Comparison of ENCODE assay signal across 8 cellular contexts in the genomic region with DNA sequence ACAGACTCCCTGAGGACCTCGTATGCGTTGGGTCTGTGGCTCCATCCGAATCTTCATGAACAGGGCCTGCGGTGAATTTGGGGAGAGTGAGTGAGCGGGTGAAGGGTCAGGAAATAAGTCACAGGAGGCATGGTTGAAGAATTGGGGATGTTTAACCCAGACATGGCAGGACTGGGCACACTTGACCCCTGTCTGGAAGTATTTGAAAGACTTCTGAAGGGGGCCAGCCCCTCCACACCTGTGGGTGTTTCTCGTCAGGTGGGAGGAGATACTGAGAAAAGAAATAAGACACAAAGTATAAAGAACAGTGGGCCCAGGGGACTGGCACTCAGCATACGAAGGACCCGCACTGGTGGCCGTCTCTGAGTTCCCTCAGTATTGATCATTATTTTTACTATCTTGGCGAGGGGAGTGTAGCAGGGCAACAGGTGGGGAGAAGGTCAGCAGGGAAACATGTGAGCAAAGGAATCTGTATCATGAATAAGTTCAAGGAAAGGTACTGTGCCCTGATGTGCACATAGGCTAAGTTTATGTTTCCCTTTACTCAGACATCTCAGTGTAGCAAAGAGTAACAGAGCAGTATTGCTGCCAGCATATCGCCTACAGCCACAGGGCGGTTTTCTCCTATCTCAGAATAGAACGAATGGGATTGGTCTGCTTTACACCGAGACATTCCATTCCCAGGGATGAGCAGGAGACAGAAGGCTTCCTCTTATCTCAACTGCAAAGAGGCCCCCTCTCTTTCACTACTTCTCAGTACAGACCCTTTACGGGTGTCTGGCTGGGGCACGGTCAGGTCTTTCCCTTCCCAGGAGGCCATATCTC. TPM values are rescaled to one million over a fixed set of nuclear protein-coding genes. Genes with fewer than 3 reads are reported as not detected.
DNase-seq lines count a peak whose midpoint lies in the region; ATAC-seq, FAIRE-seq and TF ChIP-seq lines count a peak whose summit lies in the region.

No MANE protein-coding gene starts in this region.

- H2BK15ac ChIP-seq in H1 (ENCODE audit: low read length), result no peak overlapping the region

- H3K4ac ChIP-seq in H1 (replicated peaks; ENCODE audit: insufficient read length, low read depth, low read length), result no peak overlapping the region

- H3K9me2 ChIP-seq in DOHH2 (replicated peaks; ENCODE audit: control insufficient read depth, low read length), result no peaks in the 10 kb centered on the region
- H3K9me2 ChIP-seq in OCI-LY1 (ENCODE audit: low read depth, low read length), result no peaks in the 10 kb centered on the region

- TF ChIP-seq CTCF in DOHH2 (IDR thresholded peaks at IDR 0.05; ENCODE audit: low read depth, low read length, poor library complexity, severe bottlenecking), result no peak
- no peak for TF ChIP-seq CTCF in OCI-LY1 (IDR thresholded peaks at IDR 0.05; ENCODE audit: low read length)
- TF ChIP-seq CTCF in H1 (IDR thresholded peaks at IDR 0.05; ENCODE audit: control extremely low read depth in 1 of 3, insufficient read depth in 1 of 3, low read depth in 1 of 3, low read length in 3 of 3), result no peak
- no peak for TF ChIP-seq CTCF in omental fat pad (IDR thresholded peaks at IDR 0.05)

- no peak overlapping the region for H4K91ac ChIP-seq in H1 (replicated peaks; ENCODE audit: insufficient read length, low read length)

- TF ChIP-seq POLR2A in H1 (IDR thresholded peaks at IDR 0.05; ENCODE audit: control extremely low read depth in 1 of 2, low read depth in 2 of 2, low read length in 2 of 2), result no peak

- no peak overlapping the region for H3K23ac ChIP-seq in H1 (ENCODE audit: insufficient read length)

- no peak overlapping the region for H2BK5ac ChIP-seq in H1 (ENCODE audit: low read depth, low read length)

- H4K8ac ChIP-seq in H1 (ENCODE audit: extremely low read depth, insufficient read depth, low read length), result peak overlapping the region; percentile 96

- no peak overlapping the region for H3K14ac ChIP-seq in H1 (ENCODE audit: insufficient read length)

- peaks cover 50% of the 10 kb centered on the region for H3K36me3 ChIP-seq in DOHH2 (ENCODE audit: control insufficient read depth, low read length)
- peaks cover 26% of the 10 kb centered on the region for H3K36me3 ChIP-seq in OCI-LY1 (ENCODE audit: insufficient read depth, low read length)
- H3K36me3 ChIP-seq in H1 (ENCODE audit: control insufficient read depth in 2 of 4, insufficient read depth in 4 of 4, low read length in 3 of 4), result peaks cover 0 to 2% (median under 1%) of the 10 kb centered on the region in 4 experiments; a peak in 1 of 8 replicates

- H2BK12ac ChIP-seq in H1 (ENCODE audit: low read depth, low read length), result no peak overlapping the region

- peak overlapping the region; percentile 97 for H3K9ac ChIP-seq in OCI-LY1 (ENCODE audit: low read length)
- H3K9ac ChIP-seq in H1 (replicated peaks in 1 of 4; ENCODE audit: extremely low read depth in 1 of 4, low read depth in 3 of 4, low read length in 3 of 4), result peak overlapping the region; percentile 51 to 79 (median 64)

- H4K20me1 ChIP-seq in DOHH2 (ENCODE audit: control insufficient read depth, insufficient read depth, low read depth, low read length) (peaks cover 4% of the 10 kb centered on the region; the same call in 1 of the 2 replicates), OCI-LY1 (ENCODE audit: insufficient read depth, low read length) (no peaks in the 10 kb centered on the region), H1 (replicated peaks in 1 of 2; ENCODE audit: control insufficient read depth in 1 of 2, insufficient read depth in 2 of 2, low read length in 2 of 2) (peaks cover 0 to 10% of the 10 kb centered on the region in 2 experiments)

- CTCF ChIA-PET in H1 (lab: Charles Lee; ENCODE audit: partially characterized antibody), result interaction anchor here (0.6 to 2.8 kb wide), 3 partner anchors 14 to 35 kb away, joined by 3 to 19 read pairs (median 4); no protein-coding TSS in a partner anchor

- peaks cover 18% of the 10 kb centered on the region for H3F3A ChIP-seq in DOHH2 (ENCODE audit: control insufficient read depth, insufficient read depth)
- peaks cover 7% of the 10 kb centered on the region; the same call in 1 of the 2 replicates for H3F3A ChIP-seq in OCI-LY1 (ENCODE audit: insufficient read depth, low read length)

- H2BK120ac ChIP-seq in H1 (replicated peaks; ENCODE audit: low read depth, low read length), result no peak overlapping the region

- no peak overlapping the region for H3K56ac ChIP-seq in H1 (replicated peaks; ENCODE audit: insufficient read length, low read depth, low read length)

- no peaks in the 10 kb centered on the region for H3K23me2 ChIP-seq in H1 (ENCODE audit: low read depth, low read length)

- H3K4me3 ChIP-seq in DOHH2 (ENCODE audit: low read length), result peak overlapping the region; percentile 94
- H3K4me3 ChIP-seq in OCI-LY1 (ENCODE audit: low read depth, low read length, poor library complexity, severe bottlenecking), result peak overlapping the region; percentile 97
- peak overlapping the region; percentile 39 to 88 (median 54) for H3K4me3 ChIP-seq in H1 (ENCODE audit: extremely low read depth in 1 of 4, insufficient read depth in 2 of 4, low read depth in 3 of 4, low read length in 4 of 4)

- H2AFZ ChIP-seq in OCI-LY1 (ENCODE audit: low read length) (no peak overlapping the region), H1 (ENCODE audit: low read length) (no peak overlapping the region)

- ATAC-seq in omental fat pad (ENCODE audit: low FRiP score), result peak; percentile 2
- no peak for ATAC-seq in GM19463 (IDR thresholded peaks at IDR 0.05; ENCODE audit: unreplicated experiment)

- H3K18ac ChIP-seq in H1 (ENCODE audit: extremely low read depth, low read length), result no peak overlapping the region; the same call in 1 of the 2 replicates

- H3K79me1 ChIP-seq in H1 (ENCODE audit: low read depth, low read length), result peaks cover 3% of the 10 kb centered on the region; the same call in 1 of the 2 replicates

- H3K79me2 ChIP-seq in DOHH2 (ENCODE audit: control insufficient read depth, low read length) (peaks cover 71% of the 10 kb centered on the region), OCI-LY1 (ENCODE audit: insufficient read depth, low read length) (peaks cover 33% of the 10 kb centered on the region), H1 (ENCODE audit: control insufficient read depth in 1 of 2, insufficient read depth in 2 of 2, low read length in 2 of 2) (peaks cover 0 to 42% of the 10 kb centered on the region in 2 experiments; a peak in 3 of 4 replicates)

- DNase-seq in H1 (ENCODE audit: low read depth in 1 of 2, low spot score in 2 of 2) (no peak), omental fat pad (ENCODE audit: low spot score) (no peak), NCI-H2107 (lab: John Stamatoyannopoulos, UW) (no peak), NCI-H1436 (lab: John Stamatoyannopoulos, UW) (no peak), T-helper 9 cell (no peak)

- no peaks in the 10 kb centered on the region for H3K9me3 ChIP-seq in DOHH2 (ENCODE audit: control insufficient read depth, insufficient read depth, low read length)
- no peaks in the 10 kb centered on the region for H3K9me3 ChIP-seq in OCI-LY1 (ENCODE audit: low read length)
- H3K9me3 ChIP-seq in H1 (ENCODE audit: insufficient read depth in 2 of 2, low read depth in 1 of 2, low read length in 1 of 2), result no peaks in the 10 kb centered on the region

- H3K27me3 ChIP-seq in DOHH2 (ENCODE audit: control insufficient read depth, low read length), result no peaks in the 10 kb centered on the region
- no peaks in the 10 kb centered on the region for H3K27me3 ChIP-seq in OCI-LY1 (ENCODE audit: insufficient read depth, low read length)
- no peaks in the 10 kb centered on the region for H3K27me3 ChIP-seq in H1 (replicated peaks in 1 of 4; ENCODE audit: control insufficient read depth in 3 of 4, extremely low read depth in 1 of 4, insufficient read depth in 3 of 4, low read length in 3 of 4)

- no peak for TF ChIP-seq RAD21 in H1 (IDR thresholded peaks at IDR 0.05 in 1 of 2, conservative IDR thresholded peaks at IDR 0.05 in 1 of 2; ENCODE audit: low read depth in 2 of 2, low read length in 2 of 2)

- peak overlapping the region; percentile 83 for H3K27ac ChIP-seq in DOHH2 (ENCODE audit: low read depth, low read length)
- peak overlapping the region; percentile 61 for H3K27ac ChIP-seq in OCI-LY1 (ENCODE audit: low read depth, low read length, poor library complexity, severe bottlenecking)
- H3K27ac ChIP-seq in H1 (ENCODE audit: low read depth, low read length), result no peak overlapping the region

- no peak for TF ChIP-seq EP300 in H1 (IDR thresholded peaks at IDR 0.05; ENCODE audit: borderline replicate concordance in 1 of 2, low read depth in 2 of 2, low read length in 2 of 2)

- POLR2A ChIA-PET in H1 (lab: Charles Lee; ENCODE audit: partially characterized antibody), result interaction anchor here (0.9 to 2.2 kb wide), 5 partner anchors 12 to 233 kb away, joined by 3 to 10 read pairs (median 5); a partner anchor contains a TSS

- 66% methylated on average over 16 of the region's 16 CpGs; no CpG with 5 or more reads in 1 of the 2 experiments for WGBS in H1 (ENCODE audit: extremely low coverage in 1 of 2, insufficient coverage in 1 of 2, insufficient read length in 1 of 2, insufficient replicate concordance in 2 of 2, low coverage in 1 of 2, low lambda C conversion rate in 2 of 2, missing lambda C conversion rate in 1 of 2), 2 experiments

- FAIRE-seq in H1 (lab: Jason Lieb, UNC), result no peak

- H3K4me1 ChIP-seq in DOHH2 (ENCODE audit: control insufficient read depth, low read length), result peaks cover 22% of the 10 kb centered on the region
- peaks cover 27% of the 10 kb centered on the region for H3K4me1 ChIP-seq in OCI-LY1 (ENCODE audit: insufficient read depth, low read length, severe bottlenecking)
- H3K4me1 ChIP-seq in H1 (replicated peaks in 1 of 4; ENCODE audit: control insufficient read depth in 3 of 4, insufficient read depth in 4 of 4, low read length in 3 of 4), result peaks cover 0 to 2% (median 0%) of the 10 kb centered on the region in 4 experiments; a peak in 1 of 7 replicates

- H2AK5ac ChIP-seq in H1 (ENCODE audit: low read depth, low read length), result no peak overlapping the region

- peak overlapping the region; percentile 87 for H3K4me2 ChIP-seq in DOHH2 (ENCODE audit: low read length)
- H3K4me2 ChIP-seq in OCI-LY1 (ENCODE audit: low read length), result peak overlapping the region; percentile 88
- H3K4me2 ChIP-seq in H1 (ENCODE audit: insufficient read depth in 1 of 2, low read depth in 2 of 2, low read length in 2 of 2), result peak overlapping the region; percentile 74 to 78

- peak overlapping the region; percentile 18 for H4K5ac ChIP-seq in H1 (ENCODE audit: insufficient read length, low read depth, low read length)

- H2BK20ac ChIP-seq in H1 (ENCODE audit: low read length), result no peak overlapping the region

RNA-seq across cellular contexts. Expression of a gene that starts 38.2 kb away (rescaled TPM):
- 27.3 and 32.0 TPM in 2 replicates for total RNA-seq in H1 (2021; fragmentation: NEBNext Ultra II Directional; extraction: Animal tissue kit (Norgen Biotek cat#: 25700))
- 15.6 and 27.5 TPM in 2 replicates for polyA plus RNA-seq in H1 (2011; rRNA removed)
- polyA plus RNA-seq in H1 (2011; cell fraction: cytosol; rRNA removed), result 16.8 TPM
- polyA plus RNA-seq in H1 (2011; cell fraction: nucleus; rRNA removed), result 47.6 TPM
- 18.4 to 25.7 TPM (median 22.3 TPM) in 4 replicates for polyA plus RNA-seq in H1 (2012, experiment 1 of 2)
- polyA plus RNA-seq in H1 (2012, experiment 2 of 2), result 11.8 TPM
- 11.7 TPM for polyA plus RNA-seq in H1 (2013, experiment 1 of 2)
- 11.3 TPM for polyA plus RNA-seq in H1 (2013, experiment 2 of 2)
- 28.8 and 34.1 TPM in 2 replicates for polyA minus RNA-seq in H1 (2011; rRNA and poly(A)+ RNA removed)
- 15.3 TPM for polyA minus RNA-seq in H1 (2011; cell fraction: cytosol; rRNA and poly(A)+ RNA removed)
- 55.3 TPM for polyA minus RNA-seq in H1 (2011; cell fraction: nucleus; rRNA and poly(A)+ RNA removed)
- 1,000 to 10,000 TPM in 1 of 4 donors, 100 to 1,000 TPM in 3; 213 to 1,086 (median 354) TPM for total RNA-seq in omental fat pad
